24 cellular contexts compared by ENCODE assay signal in the genomic region with DNA sequence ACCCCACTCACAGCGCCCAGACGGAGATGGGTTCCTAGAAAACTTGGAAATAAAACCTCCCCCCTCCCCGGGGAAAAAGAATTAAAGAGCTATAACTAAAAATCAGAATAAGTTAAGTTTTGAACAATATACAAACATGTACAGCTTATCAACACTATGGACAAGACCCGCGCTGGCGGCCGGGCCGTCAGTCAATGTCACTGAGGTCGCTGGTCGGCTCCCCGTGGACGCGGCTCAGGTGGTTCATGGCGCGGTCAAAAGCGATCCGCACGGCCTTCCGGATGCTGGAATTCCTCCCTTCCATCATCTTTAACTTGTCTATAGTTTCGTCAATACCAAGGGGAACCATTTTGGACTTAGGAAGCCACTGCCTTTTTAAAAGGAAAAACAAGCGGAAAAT.
"Had no signal": no experiment of that assay in that cellular context is flagged by ENCODE, and none has a peak within 500 bp of the region (broad histone marks: within the 10 kb centered on the region; RNA-seq: fewer than 3 reads in every experiment).

No MANE protein-coding gene starts in this region.

- FAIRE-seq: islet of Langerhans, pancreas had no signal

- ATAC-seq: pancreas; psoas muscle; sciatic nerve; stimulated activated naive B cell treated with anti-CD40 and anti-IgM and Interleukin-4, amounts not matched to agents 10 μg/mL and 1 μg/mL and 100 μg/mL, for 72 hours; stimulated activated naive CD8-positive, alpha-beta T cell treated with anti-CD3 and anti-CD28 coated beads, Interleukin-15, Interleukin-2, amounts not matched to agents 100 U/mL and 50 U/mL, for 24 hours had no signal

- H3K9me3 ChIP-seq: left ventricle myocardium inferior, pancreas, psoas muscle, stomach, testis, thyroid gland, transverse colon, upper lobe of left lung, vagina had no signal

- H3K4me1 ChIP-seq: pancreas, testis had no signal

- H3K27me3 ChIP-seq: pancreas, stomach, testis, thyroid gland, transverse colon, upper lobe of left lung, vagina had no signal

- DNase-seq: hypothalamus; immature natural killer cell; left ventricle myocardium inferior; mesendoderm; naive B cell; nucleus accumbens; stimulated activated CD4-positive, alpha-beta T cell treated with anti-CD3 and anti-CD28 coated beads, Interleukin-12 subunit alpha, Interleukin-12 subunit beta, amount 100 ng/mL, for 4 hours; stimulated activated CD4-positive, alpha-beta T cell treated with anti-CD3 and anti-CD28 coated beads, Interleukin-15, amount 100 ng/mL, for 24 hours; stimulated activated CD4-positive, alpha-beta T cell treated with anti-CD3 and anti-CD28 coated beads, Interleukin-2, amount 100 ng/mL, for 24 hours; stimulated activated CD4-positive, alpha-beta T cell treated with anti-CD3 and anti-CD28 coated beads, Interleukin-4, amount 100 ng/mL, for 1 hour; stimulated activated naive B cell treated with anti-CD40 and anti-IgM and Interleukin-4, amounts not matched to agents 10 μg/mL and 1 μg/mL and 100 μg/mL, for 72 hours; stimulated activated naive CD8-positive, alpha-beta T cell treated with anti-CD3 and anti-CD28 coated beads, Interleukin-15, Interleukin-2, amounts not matched to agents 100 U/mL and 50 U/mL, for 24 hours; stomach; testis; thyroid gland; transverse colon had no signal

- H3K4me3 ChIP-seq: left ventricle myocardium inferior, lung, pancreas, psoas muscle, skin epidermis, stomach, testis, thyroid gland, transverse colon, upper lobe of left lung, vagina had no signal

- H3K27ac ChIP-seq: left ventricle myocardium inferior, pancreas, psoas muscle, skin epidermis, stomach, testis, thyroid gland, transverse colon, upper lobe of left lung, vagina had no signal
